18 cellular contexts compared by ENCODE assay signal in genomic region chr2:45284621-45284995, GRCh38.
DNase-seq lines count a peak whose midpoint lies in the region; ATAC-seq, FAIRE-seq and TF ChIP-seq lines count a peak whose summit lies in the region.
"Had no signal": no experiment of that assay in that cellular context is flagged by ENCODE, and none has a peak within 500 bp of the region (broad histone marks: within the 10 kb centered on the region; RNA-seq: fewer than 3 reads in every experiment).

No MANE protein-coding gene starts in this region.

- no peak for FAIRE-seq in HepG2 (lab: Jason Lieb, UNC)
- no peak for FAIRE-seq in K562 (lab: Jason Lieb, UNC)
- FAIRE-seq: GM12878, GM19239, H54 had no signal

- no peaks in the 10 kb centered on the region for H3K36me3 Mint-ChIP-seq in CD14-positive monocyte
- H3K36me3 Mint-ChIP-seq: CD4-positive, alpha-beta memory T cell had no signal

- H3K36me3 ChIP-seq in HepG2 (replicated peaks in 1 of 2; ENCODE audit: control insufficient read depth in 1 of 2, insufficient read depth in 2 of 2, low read length in 2 of 2): no peaks in the 10 kb centered on the region
- H3K36me3 ChIP-seq in right lobe of liver: no peaks in the 10 kb centered on the region
- no peaks in the 10 kb centered on the region for H3K36me3 ChIP-seq in K562 (ENCODE audit: control insufficient read depth, insufficient read depth, low read length)
- no peaks in the 10 kb centered on the region for H3K36me3 ChIP-seq in osteoblast (ENCODE audit: insufficient read depth, low read length)
- H3K36me3 ChIP-seq in aorta (ENCODE audit: control insufficient read depth in 1 of 2, insufficient read depth in 2 of 2, low read length in 1 of 2): no peaks in the 10 kb centered on the region

- POLR2A ChIA-PET in HepG2 (lab: Yijun Ruan, JAX) (interaction anchor here (2.5 kb wide), 1 partner anchor 11 kb away, joined by 7 read pairs; no protein-coding TSS in a partner anchor), K562 (lab: Yijun Ruan, JAX) (interaction anchor here (0.7 kb wide), 1 partner anchor 29 kb away, joined by 3 read pairs; no protein-coding TSS in a partner anchor)

- H3K9me1 ChIP-seq in K562 (ENCODE audit: control insufficient read depth, insufficient read depth, low read length): no peaks in the 10 kb centered on the region

- in situ Hi-C loops in HepG2 (cut with HindIII; ENCODE audit: extremely low pct_ligation_motif_present, low pct_unique_long_range_greater_than_20kb): no loop called here
- in situ Hi-C loops in K562 (cut with MboI): no loop called here

- H3K4me2 ChIP-seq in HepG2 (ENCODE audit: low read depth, low read length) (no peak overlapping the region), K562 (ENCODE audit: insufficient read depth, low read length) (no peak overlapping the region), osteoblast (ENCODE audit: insufficient read depth, low read length) (no peak overlapping the region)

- TF ChIP-seq CTCF in HepG2 (CRISPR knock-in tag; IDR thresholded peaks at IDR 0.05) (no peak), right lobe of liver (IDR thresholded peaks at IDR 0.05) (no peak), K562 (IDR thresholded peaks at IDR 0.05 in 2 of 3, conservative IDR thresholded peaks at IDR 0.05 in 1 of 3; ENCODE audit: insufficient read depth in 2 of 3, low read depth in 1 of 3, low read length in 3 of 3) (no peak), osteoblast (IDR thresholded peaks at IDR 0.05; ENCODE audit: extremely low read depth, low read depth, low read length) (no peak), CD14-positive monocyte (IDR thresholded peaks at IDR 0.05) (no peak)

- no peak for TF ChIP-seq POLR2A in HepG2 (IDR thresholded peaks at IDR 0.05; ENCODE audit: insufficient read depth in 1 of 2, low read depth in 2 of 2, low read length in 2 of 2)
- TF ChIP-seq POLR2A in right lobe of liver (IDR thresholded peaks at IDR 0.05): no peak
- no peak for TF ChIP-seq POLR2A in K562 (conservative IDR thresholded peaks at IDR 0.05)

- intact Hi-C loops in HepG2 (cut with micrococcal nuclease; ENCODE audit: unreplicated experiment) (no loop called here), right lobe of liver (cut with DNase I) (no loop called here), K562 (cut with micrococcal nuclease) (no loop called here), aorta (cut with DNase I) (loop anchor here (10.0 kb wide), 2 partner anchors 110 to 150 kb away; no protein-coding TSS in a partner anchor), CD14-positive monocyte (cut with micrococcal nuclease) (no loop called here)

- no peaks in the 10 kb centered on the region for H3K4me1 Mint-ChIP-seq in CD14-positive monocyte
- H3K4me1 Mint-ChIP-seq: B cell; CD4-positive, alpha-beta memory T cell had no signal

- H3K9me3 ChIP-seq in HepG2 (ENCODE audit: low read length): no peaks in the 10 kb centered on the region
- H3K9me3 ChIP-seq in right lobe of liver: no peaks in the 10 kb centered on the region
- H3K9me3 ChIP-seq in K562 (replicated peaks; ENCODE audit: control insufficient read depth, insufficient read depth, low read depth, low read length): no peaks in the 10 kb centered on the region
- H3K9me3 ChIP-seq in osteoblast (ENCODE audit: low read depth, low read length): no peaks in the 10 kb centered on the region
- H3K9me3 ChIP-seq in aorta (ENCODE audit: control insufficient read depth, low read length): no peaks in the 10 kb centered on the region

- BruUV-seq in HepG2 (replicated peaks; lab: Mats Ljungman, UMichigan) (no TSS peak), K562 (replicated peaks; lab: Mats Ljungman, UMichigan) (no TSS peak)

- H3K9me3 Mint-ChIP-seq in CD14-positive monocyte: peaks cover 0 to 2% (median 0%) of the 10 kb centered on the region in 7 donors
- H3K9me3 Mint-ChIP-seq: CD4-positive, alpha-beta memory T cell had no signal

- WGBS in HepG2 (ENCODE audit: low lambda C conversion rate): 31% methylated on average over 2 of the region's 2 CpGs
- WGBS in right lobe of liver (ENCODE audit: insufficient coverage, low coverage, low lambda C conversion rate, missing lambda C conversion rate): 57% methylated on average over 1 of the region's 2 CpGs
- WGBS in K562 (ENCODE audit: insufficient coverage, low coverage, missing lambda C conversion rate): 0% methylated on average over 2 of the region's 2 CpGs
- 60 to 73% methylated on average over 2 of the region's 2 CpGs for WGBS in aorta, 2 donors

- H3K27ac Mint-ChIP-seq in CD14-positive monocyte: no peak overlapping the region
- H3K27ac Mint-ChIP-seq: B cell; CD4-positive, alpha-beta memory T cell had no signal

- no peak overlapping the region for H3K27ac ChIP-seq in HepG2 (ENCODE audit: extremely low read length, insufficient read depth, low read length)
- H3K27ac ChIP-seq in right lobe of liver: no peak overlapping the region
- no peak overlapping the region for H3K27ac ChIP-seq in K562 (ENCODE audit: extremely low read depth, low read depth, low read length)
- H3K27ac ChIP-seq in osteoblast (ENCODE audit: low read depth, low read length): peak overlapping the region; percentile 76
- peak overlapping the region; percentile 30 to 56 for H3K27ac ChIP-seq in aorta (ENCODE audit: low read depth in 1 of 2, low read length in 2 of 2)
- H3K27ac ChIP-seq in caudate nucleus (ENCODE audit: low read depth, low read length): no peak overlapping the region
- H3K27ac ChIP-seq: GM23248 had no signal

- TF ChIP-seq EP300 in HepG2 (IDR thresholded peaks at IDR 0.05; ENCODE audit: low read depth in 2 of 2, low read length in 2 of 2) (no peak), HepG2 (CRISPR knock-in tag; IDR thresholded peaks at IDR 0.05; ENCODE audit: borderline replicate concordance) (no peak), K562 (IDR thresholded peaks at IDR 0.05; ENCODE audit: low read length) (no peak)

- H3K9ac ChIP-seq in HepG2 (ENCODE audit: insufficient read depth, low read depth, low read length) (no peak overlapping the region), K562 (ENCODE audit: insufficient read depth in 1 of 2, low read depth in 2 of 2, low read length in 2 of 2) (no peak overlapping the region)
- H3K9ac ChIP-seq: GM23248 had no signal

- peaks cover 3 to 23% (median 11%) of the 10 kb centered on the region in 3 donors for H3K27me3 Mint-ChIP-seq in CD14-positive monocyte (ENCODE audit: low read depth in 3 of 3)

- H3K4me3 Mint-ChIP-seq in CD14-positive monocyte: no peak overlapping the region
- H3K4me3 Mint-ChIP-seq: B cell; CD4-positive, alpha-beta memory T cell had no signal

- H3K4me3 ChIP-seq in HepG2 (replicated peaks in 1 of 3; ENCODE audit: insufficient read depth in 1 of 3, low read depth in 2 of 3, low read length in 3 of 3) (no peak overlapping the region), right lobe of liver (no peak overlapping the region), K562 (no peak overlapping the region), osteoblast (ENCODE audit: insufficient read depth, low read length) (no peak overlapping the region), aorta (ENCODE audit: low read length in 2 of 2) (no peak overlapping the region)
- H3K4me3 ChIP-seq: GM12878, GM23248 had no signal

- H4K20me1 ChIP-seq in HepG2 (ENCODE audit: insufficient read depth, low read length): no peaks in the 10 kb centered on the region
- no peaks in the 10 kb centered on the region; the same call in 1 of the 2 replicates for H4K20me1 ChIP-seq in K562 (replicated peaks; ENCODE audit: control insufficient read depth, insufficient read depth, low read length)
- no peaks in the 10 kb centered on the region for H4K20me1 ChIP-seq in osteoblast (ENCODE audit: insufficient read depth, low read length)

- H3K27me3 ChIP-seq in HepG2 (ENCODE audit: control insufficient read depth in 1 of 2, insufficient read depth in 2 of 2, low read length in 2 of 2) (peaks cover 0 to 65% of the 10 kb centered on the region in 2 experiments; a peak in 4 of 5 replicates), right lobe of liver (no peaks in the 10 kb centered on the region), K562 (ENCODE audit: control insufficient read depth in 2 of 2, insufficient read depth in 2 of 2, low read length in 2 of 2) (peaks cover 27 to 32% of the 10 kb centered on the region in 2 experiments; a peak in 4 of 5 replicates), osteoblast (ENCODE audit: insufficient read depth, low read length) (no peaks in the 10 kb centered on the region), aorta (ENCODE audit: control insufficient read depth in 1 of 2, insufficient read depth in 2 of 2, low read length in 1 of 2) (no peaks in the 10 kb centered on the region)

- H2AFZ ChIP-seq in HepG2 (ENCODE audit: low read length) (no peak overlapping the region), K562 (ENCODE audit: low read depth, low read length) (no peak overlapping the region), osteoblast (ENCODE audit: low read length) (no peak overlapping the region)
- H2AFZ ChIP-seq: GM23248 had no signal

- H3K4me1 ChIP-seq in HepG2 (ENCODE audit: insufficient read depth, low read length): peaks cover 6% of the 10 kb centered on the region
- H3K4me1 ChIP-seq in right lobe of liver: no peaks in the 10 kb centered on the region
- no peaks in the 10 kb centered on the region for H3K4me1 ChIP-seq in K562 (replicated peaks in 1 of 2; ENCODE audit: control insufficient read depth in 2 of 2, insufficient read depth in 2 of 2, low read length in 2 of 2)
- H3K4me1 ChIP-seq in osteoblast (ENCODE audit: insufficient read depth, low read length): peaks cover 34% of the 10 kb centered on the region
- H3K4me1 ChIP-seq in aorta (ENCODE audit: control insufficient read depth in 1 of 2, insufficient read depth in 2 of 2, low read length in 2 of 2): peaks cover 0 to 3% of the 10 kb centered on the region in 2 donors

- CTCF ChIA-PET in HepG2 (lab: Yijun Ruan, JAX; ENCODE audit: low intra/inter-chr PET ratio, low total read pairs) (no interaction called here), K562 (lab: Yijun Ruan, JAX; ENCODE audit: low intra/inter-chr PET ratio) (no interaction called here)

- TF ChIP-seq RAD21 in HepG2 (CRISPR knock-in tag; IDR thresholded peaks at IDR 0.05) (no peak), K562 (CRISPR knock-in tag; conservative IDR thresholded peaks at IDR 0.05 in 1 of 2, IDR thresholded peaks at IDR 0.05 in 1 of 2) (no peak)

- DNase-seq in HepG2 (ENCODE audit: low spot score) (no peak), right lobe of liver (no peak), K562 (ENCODE audit: extremely low read depth in 1 of 4, low spot score in 3 of 4) (no peak), osteoblast (ENCODE audit: insufficient read length, low spot score, missing footprints) (no peak), aorta (no peak), SHP77 (lab: John Stamatoyannopoulos, UW) (no peak), CD14-positive monocyte (ENCODE audit: low spot score) (no peak), caudate nucleus (lab: John Stamatoyannopoulos, UW) (no peak)
- DNase-seq: C1 segment of cervical spinal cord; CD4-positive, alpha-beta memory T cell; DMS79; IMR-90 had no signal

- ATAC-seq in HepG2 (no peak), right lobe of liver (no peak), K562 (no peak), aorta (ENCODE audit: low FRiP score) (no peak)
- ATAC-seq: GM12878, HCT116 had no signal

- no peaks in the 10 kb centered on the region for H3K79me2 ChIP-seq in HepG2 (ENCODE audit: insufficient read depth, low read length)
- no peaks in the 10 kb centered on the region for H3K79me2 ChIP-seq in K562 (ENCODE audit: control insufficient read depth, insufficient read depth, low read length)
- no peaks in the 10 kb centered on the region for H3K79me2 ChIP-seq in osteoblast (ENCODE audit: insufficient read depth, low read length)

Comparison
In these comparisons a context has a peak if more than half of its experiments do, and no peak if none do; other contexts are left out.
1. H3K27ac ChIP-seq: peak in osteoblast (single experiment) and aorta (2 of 2); none in HepG2 (single experiment), right lobe of liver (0 of 3), K562 (single experiment) and caudate nucleus (single experiment).
2. intact Hi-C loops: an anchor here in aorta (10.0 kb wide); none called in HepG2, right lobe of liver, K562 and CD14-positive monocyte.
3. Of the 241 proteins assayed by ChIP-seq in both HepG2 and K562: peak only in HepG2: none; only in K562: none; in both: ZNF12; in neither: 240.